ENCODE assay signal across 8 cellular contexts in the genomic region with DNA sequence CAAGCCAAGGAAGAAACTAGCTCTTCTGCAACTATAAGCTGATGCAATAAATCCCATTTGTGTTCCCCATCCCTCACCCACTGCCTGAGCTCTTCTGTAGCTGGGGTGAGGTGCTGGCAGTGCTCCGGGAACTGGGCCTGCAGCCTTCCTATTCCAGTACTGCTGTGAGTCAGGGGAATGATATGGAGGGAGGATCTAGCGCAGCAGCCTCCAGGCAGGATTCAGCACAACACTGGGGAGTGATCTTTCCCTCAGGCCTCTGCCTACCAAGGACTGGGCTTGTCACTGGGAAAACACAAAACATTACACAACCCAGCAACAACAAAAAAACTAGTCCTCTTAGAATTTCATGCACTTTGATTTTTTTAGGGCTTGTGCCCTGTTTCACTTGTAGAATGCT. TPM values are rescaled to one million over a fixed set of nuclear protein-coding genes. Genes with fewer than 3 reads are reported as not detected.
A peak's percentile ranks its signal among the peaks of the same experiment; 100 is the strongest.
DNase-seq lines count a peak whose midpoint lies in the region; ATAC-seq and TF ChIP-seq lines count a peak whose summit lies in the region.

No MANE protein-coding gene starts in this region.

- no peaks in the 10 kb centered on the region for H3K36me3 ChIP-seq in stomach

- no peak overlapping the region for H3K4me3 Mint-ChIP-seq in H9
- H3K4me3 Mint-ChIP-seq in stimulated activated effector memory CD8-positive, alpha-beta T cell treated with anti-CD3 and anti-CD28 coated beads, Interleukin-12 subunit alpha, Interleukin-12 subunit beta, amount 100 ng/mL, for 72 hours = no peak overlapping the region

- no peak overlapping the region for H2AFZ ChIP-seq in H9 (ENCODE audit: low read length)

- H3K4me3 ChIP-seq in stomach = no peak overlapping the region

- peak; percentile 63 for DNase-seq in H9
- peak; percentile 84 for DNase-seq in brain pericyte (ENCODE audit: low read depth, low spot score)
- peak; percentile 99 for DNase-seq in islet precursor cell
- peak; percentile 45 for DNase-seq in stomach
- no peak for DNase-seq in GM10266 (ENCODE audit: extremely low spot score)
- no peak for DNase-seq in superior temporal gyrus (ENCODE audit: extremely low spot score)
- no peak for DNase-seq in stimulated activated effector memory CD8-positive, alpha-beta T cell treated with anti-CD3 and anti-CD28 coated beads, Interleukin-12 subunit alpha, Interleukin-12 subunit beta, amount 100 ng/mL, for 72 hours (ENCODE audit: low spot score in 2 of 2)

- H3K27me3 ChIP-seq in H9 (ENCODE audit: insufficient read depth, low read length) = no peaks in the 10 kb centered on the region
- no peaks in the 10 kb centered on the region for H3K27me3 ChIP-seq in stomach

- TF ChIP-seq POLR2A in stomach (IDR thresholded peaks at IDR 0.05) = no peak

- no peak overlapping the region for H3K4me2 ChIP-seq in H9 (ENCODE audit: insufficient read depth, insufficient read length, low read length)

- H3K27ac ChIP-seq in H9 (ENCODE audit: insufficient read length, low read depth, low read length) = no peak overlapping the region
- H3K27ac ChIP-seq in stomach = peak overlapping the region in 4 of 5 donors; percentile 72 to 81 (median 78)

- no CpG with 5 or more reads among the region's 2 CpGs for WGBS in H9 (ENCODE audit: extremely low coverage, insufficient read length, low lambda C conversion rate)
- 35 to 76% (median 69%) methylated on average over 2 of the region's 2 CpGs for WGBS in stomach, 5 donors

- intact Hi-C loops in stomach (cut with DNase I; ENCODE audit: low total_unique reads) = no loop called here

- no peak overlapping the region for H3K27ac Mint-ChIP-seq in H9
- H3K27ac Mint-ChIP-seq in stimulated activated effector memory CD8-positive, alpha-beta T cell treated with anti-CD3 and anti-CD28 coated beads, Interleukin-12 subunit alpha, Interleukin-12 subunit beta, amount 100 ng/mL, for 72 hours = no peak overlapping the region

- H3K14ac ChIP-seq in H9 (ENCODE audit: insufficient read depth, low read length) = peak overlapping the region; percentile 54; the same call in 1 of the 2 replicates

- H3K23ac ChIP-seq in H9 (ENCODE audit: insufficient read length, low read depth, low read length) = no peak overlapping the region

- H3K18ac ChIP-seq in H9 (ENCODE audit: insufficient read length, low read depth, low read length) = no peak overlapping the region

- no peaks in the 10 kb centered on the region for H3K27me3 Mint-ChIP-seq in H9 (ENCODE audit: low read depth)

- no peaks in the 10 kb centered on the region for H3K79me2 ChIP-seq in H9 (ENCODE audit: insufficient read depth, low read length)

- no peak for ATAC-seq in stimulated activated effector memory CD8-positive, alpha-beta T cell treated with anti-CD3 and anti-CD28 coated beads, Interleukin-12 subunit alpha, Interleukin-12 subunit beta, amount 100 ng/mL, for 72 hours
- no peak for ATAC-seq in GM19035 (IDR thresholded peaks at IDR 0.05; ENCODE audit: unreplicated experiment)

- H3K23me2 ChIP-seq in H9 (ENCODE audit: insufficient read length, low read depth, low read length, poor library complexity, severe bottlenecking) = no peaks in the 10 kb centered on the region

- no peak overlapping the region for H2BK120ac ChIP-seq in H9 (ENCODE audit: low read depth, low read length, poor library complexity, severe bottlenecking)

- TF ChIP-seq CTCF in H9 (conservative IDR thresholded peaks at IDR 0.05) = no peak
- TF ChIP-seq CTCF in stomach (IDR thresholded peaks at IDR 0.05) = no peak
- no peak for TF ChIP-seq CTCF in GM10266 (IDR thresholded peaks at IDR 0.05; ENCODE audit: control insufficient read depth, insufficient read depth, low read depth, missing control alignments)

- H3K9me3 ChIP-seq in H9 (ENCODE audit: control insufficient read depth, low read depth, low read length) (no peaks in the 10 kb centered on the region), stomach (no peaks in the 10 kb centered on the region)

- H3K56ac ChIP-seq in H9 (ENCODE audit: insufficient read length, low read depth, low read length) = no peak overlapping the region

- no peaks in the 10 kb centered on the region for H4K20me1 ChIP-seq in H9 (ENCODE audit: control insufficient read depth, insufficient read depth, insufficient read length)

- no peak overlapping the region for H2BK15ac ChIP-seq in H9 (ENCODE audit: low read depth, low read length)

- peaks cover 0 to 11% (median 0%) of the 10 kb centered on the region in 3 experiments; a peak in 3 of 7 replicates for H3K36me3 Mint-ChIP-seq in H9 (ENCODE audit: insufficient read depth in 1 of 3, low read depth in 3 of 3)
- no peaks in the 10 kb centered on the region for H3K36me3 Mint-ChIP-seq in stimulated activated effector memory CD8-positive, alpha-beta T cell treated with anti-CD3 and anti-CD28 coated beads, Interleukin-12 subunit alpha, Interleukin-12 subunit beta, amount 100 ng/mL, for 72 hours

- H4K5ac ChIP-seq in H9 (ENCODE audit: insufficient read length, low read depth, low read length) = no peak overlapping the region

- no peak overlapping the region for H2BK20ac ChIP-seq in H9 (ENCODE audit: low read depth, low read length, poor library complexity, severe bottlenecking)

- H3K4me1 ChIP-seq in H9 (ENCODE audit: insufficient read depth, low read length) (no peaks in the 10 kb centered on the region), stomach (peaks cover 0 to 14% (median 8%) of the 10 kb centered on the region in 4 donors)

- peaks cover 4 to 5% of the 10 kb centered on the region in 2 experiments; a peak in 2 of 5 replicates for H3K9me3 Mint-ChIP-seq in H9
- no peaks in the 10 kb centered on the region for H3K9me3 Mint-ChIP-seq in stimulated activated effector memory CD8-positive, alpha-beta T cell treated with anti-CD3 and anti-CD28 coated beads, Interleukin-12 subunit alpha, Interleukin-12 subunit beta, amount 100 ng/mL, for 72 hours

- H3K79me1 ChIP-seq in H9 (ENCODE audit: insufficient read depth, low read depth, low read length, poor library complexity, severe bottlenecking) = no peaks in the 10 kb centered on the region

- H2AK5ac ChIP-seq in H9 (ENCODE audit: insufficient read length, low read length) = no peak overlapping the region

- no peak overlapping the region for H4K91ac ChIP-seq in H9 (ENCODE audit: insufficient read length, low read depth, low read length)

- no peak overlapping the region for H2BK5ac ChIP-seq in H9 (ENCODE audit: insufficient read length, low read length)

- H3T11ph ChIP-seq in H9 (ENCODE audit: low read length) = no peak overlapping the region

- H3K4me1 Mint-ChIP-seq in H9 = no peaks in the 10 kb centered on the region
- H3K4me1 Mint-ChIP-seq in stimulated activated effector memory CD8-positive, alpha-beta T cell treated with anti-CD3 and anti-CD28 coated beads, Interleukin-12 subunit alpha, Interleukin-12 subunit beta, amount 100 ng/mL, for 72 hours = no peaks in the 10 kb centered on the region

- TF ChIP-seq EP300 in stomach (IDR thresholded peaks at IDR 0.05) = no peak

- H3K4ac ChIP-seq in H9 (ENCODE audit: low read depth, low read length) = no peak overlapping the region

- H2BK12ac ChIP-seq in H9 (ENCODE audit: insufficient read length, low read depth, low read length) = no peak overlapping the region

- no peak overlapping the region for H4K8ac ChIP-seq in H9 (replicated peaks; ENCODE audit: insufficient read length, low read depth, low read length)

- H3K9ac ChIP-seq in H9 (ENCODE audit: extremely low read depth, insufficient read length, low read length) = no peak overlapping the region

RNA-seq across cellular contexts. Expression of gene ST8SIA1, which starts 58.7 kb away (rescaled TPM):
- total RNA-seq in H9 (2021) = 0.18 TPM in 1 of 2 replicates, not detected in the other
- 1 to 10 TPM in 4 of 5 donors, under 1 TPM in 1; 0.29 to 5.0 (median 1.8) TPM for total RNA-seq in stomach
- polyA plus RNA-seq in stomach = 1 to 10 TPM; 2.0 to 2.6 (median 2.4) TPM

Comparison
In these comparisons a context has a peak if more than half of its experiments do, and no peak if none do; other contexts are left out.
1. DNase-seq: peak in H9 (single experiment), brain pericyte (single experiment), islet precursor cell (single experiment) and stomach (single experiment); none in GM10266 (single experiment), superior temporal gyrus (single experiment) and stimulated activated effector memory CD8-positive, alpha-beta T cell treated with anti-CD3 and anti-CD28 coated beads, Interleukin-12 subunit alpha, Interleukin-12 subunit beta, amount 100 ng/mL, for 72 hours (0 of 2).